In genomic region chr1:218837051-218837450, GRCh38 we compare ENCODE assay signal across 17 cellular contexts.
"Had no signal": no experiment of that assay in that cellular context is flagged by ENCODE, and none has a peak within 500 bp of the region (broad histone marks: within the 10 kb centered on the region; RNA-seq: fewer than 3 reads in every experiment).

No MANE protein-coding gene starts in this region.

- H3K4me3 ChIP-seq: sigmoid colon, stomach, thoracic aorta, upper lobe of right lung had no signal

- H3K36me3 Mint-ChIP-seq: activated CD4-positive, alpha-beta memory T cell treated with anti-CD3 and anti-CD28 coated beads for 36 hours; activated naive CD8-positive, alpha-beta T cell treated with anti-CD3 and anti-CD28 coated beads for 36 hours; naive B cell had no signal

- H3K4me3 Mint-ChIP-seq: activated CD4-positive, alpha-beta memory T cell treated with anti-CD3 and anti-CD28 coated beads for 36 hours; activated CD4-positive, alpha-beta T cell treated with anti-CD3 and anti-CD28 coated beads for 36 hours; activated naive CD8-positive, alpha-beta T cell treated with anti-CD3 and anti-CD28 coated beads for 36 hours; activated T-cell treated with anti-CD3 and anti-CD28 coated beads, Interleukin-2, amount 50 U/mL, for 4 hours; naive B cell had no signal

- ATAC-seq: activated CD4-positive, alpha-beta T cell treated with anti-CD3 and anti-CD28 coated beads for 36 hours; activated T-cell treated with anti-CD3 and anti-CD28 coated beads, Interleukin-2, amount 50 U/mL, for 4 hours; left lobe of liver; upper lobe of right lung had no signal

- DNase-seq: activated CD4-positive, alpha-beta memory T cell treated with anti-CD3 and anti-CD28 coated beads for 36 hours; activated CD4-positive, alpha-beta T cell treated with anti-CD3 and anti-CD28 coated beads for 36 hours; activated gamma-delta T cell; activated naive CD8-positive, alpha-beta T cell treated with anti-CD3 and anti-CD28 coated beads for 36 hours; activated T-cell treated with anti-CD3 and anti-CD28 coated beads, Interleukin-2, amount 50 U/mL, for 4 hours; amygdala; cerebellar nuclear complex; effector memory CD4-positive, alpha-beta T cell; islet precursor cell; mammary epithelial cell; naive B cell; sigmoid colon; stimulated activated CD4-positive, alpha-beta T cell treated with anti-CD3 and anti-CD28 coated beads, Interleukin-1b, Interleukin-23, amount 100 ng/mL, for 48 hours; stomach; upper lobe of right lung had no signal

- H3K9me3 Mint-ChIP-seq: activated naive CD8-positive, alpha-beta T cell treated with anti-CD3 and anti-CD28 coated beads for 36 hours had no signal

- H3K27me3 Mint-ChIP-seq: activated CD4-positive, alpha-beta memory T cell treated with anti-CD3 and anti-CD28 coated beads for 36 hours; activated CD4-positive, alpha-beta T cell treated with anti-CD3 and anti-CD28 coated beads for 36 hours; activated naive CD8-positive, alpha-beta T cell treated with anti-CD3 and anti-CD28 coated beads for 36 hours had no signal

- H3K4me1 Mint-ChIP-seq: activated CD4-positive, alpha-beta T cell treated with anti-CD3 and anti-CD28 coated beads for 36 hours; activated naive CD8-positive, alpha-beta T cell treated with anti-CD3 and anti-CD28 coated beads for 36 hours; naive B cell had no signal

- H3K27ac Mint-ChIP-seq: activated CD4-positive, alpha-beta memory T cell treated with anti-CD3 and anti-CD28 coated beads for 36 hours; activated CD4-positive, alpha-beta T cell treated with anti-CD3 and anti-CD28 coated beads for 36 hours; activated naive CD8-positive, alpha-beta T cell treated with anti-CD3 and anti-CD28 coated beads for 36 hours; naive B cell had no signal
